ENCODE assay signal across 18 cellular contexts in the genomic region with DNA sequence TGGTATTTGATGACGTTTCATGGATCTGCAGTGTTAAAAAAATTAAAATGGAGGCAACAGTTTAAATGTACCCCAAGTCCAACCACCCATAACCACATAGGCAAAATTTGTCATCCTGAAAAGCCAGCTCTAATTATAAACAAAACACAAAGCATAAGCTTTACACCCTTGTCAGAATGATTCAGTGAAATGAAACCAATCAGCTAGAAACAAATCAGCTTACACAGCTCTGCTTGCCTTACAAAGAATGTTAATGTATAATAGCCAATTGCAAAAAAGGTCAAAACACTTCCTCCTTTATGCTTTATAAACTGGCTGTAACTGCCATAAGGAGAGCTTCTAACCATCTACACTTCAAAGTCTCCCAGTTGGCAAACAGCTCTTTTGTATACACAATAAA.
DNase-seq lines count a peak whose midpoint lies in the region; TF ChIP-seq lines count a peak whose summit lies in the region.
"Had no signal": no experiment of that assay in that cellular context is flagged by ENCODE, and none has a peak within 500 bp of the region (broad histone marks: within the 10 kb centered on the region; RNA-seq: fewer than 3 reads in every experiment).

No MANE protein-coding gene starts in this region.

- no peaks in the 10 kb centered on the region for H3K27me3 Mint-ChIP-seq in osteocyte (ENCODE audit: unreplicated experiment)
- H3K27me3 Mint-ChIP-seq in CD14-positive monocyte (ENCODE audit: low read depth in 3 of 3) = no peaks in the 10 kb centered on the region
- H3K27me3 Mint-ChIP-seq: activated naive CD8-positive, alpha-beta T cell treated with anti-CD3 and anti-CD28 coated beads for 36 hours had no signal

- TF ChIP-seq CTCF in choroid plexus epithelial cell (conservative IDR thresholded peaks at IDR 0.05; ENCODE audit: low read depth, low read length) (no peak), osteocyte (IDR thresholded peaks at IDR 0.05) (no peak), CD14-positive monocyte (IDR thresholded peaks at IDR 0.05) (no peak)

- H3K4me1 Mint-ChIP-seq in osteocyte (ENCODE audit: unreplicated experiment) (peaks cover 14% of the 10 kb centered on the region), CD14-positive monocyte (no peaks in the 10 kb centered on the region)
- H3K4me1 Mint-ChIP-seq: activated naive CD8-positive, alpha-beta T cell treated with anti-CD3 and anti-CD28 coated beads for 36 hours had no signal

- intact Hi-C loops in CD14-positive monocyte (cut with micrococcal nuclease) = no loop called here

- H3K4me3 ChIP-seq in choroid plexus epithelial cell (ENCODE audit: low read depth, low read length) = no peak overlapping the region
- H3K4me3 ChIP-seq: dorsolateral prefrontal cortex, vagina had no signal

- no peaks in the 10 kb centered on the region for H3K36me3 Mint-ChIP-seq in osteocyte (ENCODE audit: unreplicated experiment)
- H3K36me3 Mint-ChIP-seq in CD14-positive monocyte = no peaks in the 10 kb centered on the region
- H3K36me3 Mint-ChIP-seq: activated naive CD8-positive, alpha-beta T cell treated with anti-CD3 and anti-CD28 coated beads for 36 hours had no signal

- H3K4me3 Mint-ChIP-seq in osteocyte (ENCODE audit: unreplicated experiment) (no peak overlapping the region), CD14-positive monocyte (no peak overlapping the region)
- H3K4me3 Mint-ChIP-seq: activated naive CD8-positive, alpha-beta T cell treated with anti-CD3 and anti-CD28 coated beads for 36 hours had no signal

- H3K9me3 Mint-ChIP-seq in osteocyte (ENCODE audit: unreplicated experiment) (peaks cover 6% of the 10 kb centered on the region), CD14-positive monocyte (peaks cover 5 to 20% (median 7%) of the 10 kb centered on the region in 7 donors)

- DNase-seq in DMS79 treated with DMSO at 0.1 percent for 48 hours (lab: John Stamatoyannopoulos, UW) (peak; percentile 85), NCI-H345 (lab: John Stamatoyannopoulos, UW) (peak; percentile 38), choroid plexus epithelial cell (ENCODE audit: low read depth) (peak; percentile 2), osteocyte (ENCODE audit: extremely low spot score, unreplicated experiment) (no peak), CD14-positive monocyte (ENCODE audit: low spot score) (no peak), NCI-H2171 treated with DMSO at 0.1 percent for 48 hours (lab: John Stamatoyannopoulos, UW) (no peak)
- DNase-seq in stimulated activated CD8-positive, alpha-beta memory T cell treated with anti-CD3 and anti-CD28 coated beads, Interleukin-4, amount 100 ng/mL, for 48 hours = no peak
- DNase-seq: activated naive CD8-positive, alpha-beta T cell treated with anti-CD3 and anti-CD28 coated beads for 36 hours; dorsolateral prefrontal cortex; GDM1; head of caudate nucleus; mammary epithelial cell; NCI-H1048; NCI-H446 treated with DMSO at 0.1 percent for 48 hours; posterior cingulate gyrus; SIG-M5; T-helper 2 cell had no signal

- H3K27ac Mint-ChIP-seq in osteocyte (ENCODE audit: unreplicated experiment) (peak overlapping the region; percentile 42), CD14-positive monocyte (no peak overlapping the region)
- H3K27ac Mint-ChIP-seq: activated naive CD8-positive, alpha-beta T cell treated with anti-CD3 and anti-CD28 coated beads for 36 hours had no signal

Comparison
In these comparisons a context has a peak if more than half of its experiments do, and no peak if none do; other contexts are left out.
1. DNase-seq: peak in DMS79 treated with DMSO at 0.1 percent for 48 hours (single experiment), NCI-H345 (single experiment) and choroid plexus epithelial cell (single experiment); none in osteocyte (single experiment), stimulated activated CD8-positive, alpha-beta memory T cell treated with anti-CD3 and anti-CD28 coated beads, Interleukin-4, amount 100 ng/mL, for 48 hours (single experiment), CD14-positive monocyte (single experiment) and NCI-H2171 treated with DMSO at 0.1 percent for 48 hours (single experiment).